Comparison of ENCODE assay signal across 17 cellular contexts in genomic region chr1:240173836-240174235, GRCh38.
"Had no signal": no experiment of that assay in that cellular context is flagged by ENCODE, and none has a peak within 500 bp of the region (broad histone marks: within the 10 kb centered on the region; RNA-seq: fewer than 3 reads in every experiment).

No MANE protein-coding gene starts in this region.

- H3K4me1 ChIP-seq: upper lobe of left lung had no signal

- H3K27ac ChIP-seq: upper lobe of left lung had no signal

- H3K27me3 Mint-ChIP-seq: activated CD8-positive, alpha-beta memory T cell treated with anti-CD3 and anti-CD28 coated beads, Interleukin-2, amount 10 ng/mL, durations not matched to agents 7 days and 5 days; memory B cell had no signal

- H3K4me1 Mint-ChIP-seq: activated CD8-positive, alpha-beta memory T cell treated with anti-CD3 and anti-CD28 coated beads, Interleukin-2, amount 10 ng/mL, durations not matched to agents 7 days and 5 days; memory B cell had no signal

- ATAC-seq: activated CD8-positive, alpha-beta memory T cell treated with anti-CD3 and anti-CD28 coated beads, Interleukin-2, amount 10 ng/mL, durations not matched to agents 7 days and 5 days; activated T-cell treated with anti-CD3 and anti-CD28 coated beads, Interleukin-2, amount 50 U/mL, for 4 hours; left lobe of liver; sciatic nerve had no signal

- H3K4me3 ChIP-seq: upper lobe of left lung had no signal

- H3K36me3 Mint-ChIP-seq: activated CD8-positive, alpha-beta memory T cell treated with anti-CD3 and anti-CD28 coated beads, Interleukin-2, amount 10 ng/mL, durations not matched to agents 7 days and 5 days; activated naive CD8-positive, alpha-beta T cell; memory B cell had no signal

- H3K9me3 ChIP-seq: upper lobe of left lung had no signal

- H3K9me3 Mint-ChIP-seq: activated T-cell treated with anti-CD3 and anti-CD28 coated beads, Interleukin-2, amount 50 U/mL, for 4 hours; memory B cell; nephron progenitor cell; T-helper 2 cell treated with Interferon-gamma antibody and Interleukin-4, amounts not matched to agents 5 μg/mL and 100 μg/mL, for 36 hours had no signal

- H3K36me3 ChIP-seq: upper lobe of left lung had no signal

- H3K27me3 ChIP-seq: upper lobe of left lung had no signal

- H3K27ac Mint-ChIP-seq: activated CD8-positive, alpha-beta memory T cell treated with anti-CD3 and anti-CD28 coated beads, Interleukin-2, amount 10 ng/mL, durations not matched to agents 7 days and 5 days; activated naive CD8-positive, alpha-beta T cell; memory B cell; nephron progenitor cell; T-helper 2 cell treated with Interferon-gamma antibody and Interleukin-4, amounts not matched to agents 5 μg/mL and 100 μg/mL, for 36 hours had no signal

- DNase-seq: activated CD4-positive, alpha-beta T cell treated with anti-CD3 and anti-CD28 coated beads, Interleukin-2, amount 50 U/mL, for 48 hours; activated CD4-positive, CD25-positive, alpha-beta regulatory T cell treated with anti-CD3 and anti-CD28 coated beads, Interleukin-2, amount 50 U/mL, for 72 hours; activated CD8-positive, alpha-beta memory T cell treated with anti-CD3 and anti-CD28 coated beads, Interleukin-2, amount 10 ng/mL, durations not matched to agents 7 days and 5 days; activated gamma-delta T cell; activated T-cell treated with anti-CD3 and anti-CD28 coated beads, Interleukin-2, amount 50 U/mL, for 4 hours; cerebellar nuclear complex; head of caudate nucleus; nephron progenitor cell; stimulated activated CD4-positive, alpha-beta T cell treated with anti-CD3 and anti-CD28 coated beads, Interleukin-12 subunit alpha, Interleukin-12 subunit beta, amount 100 ng/mL, for 4 hours; stimulated activated CD4-positive, alpha-beta T cell treated with anti-CD3 and anti-CD28 coated beads, Interleukin-2, amount 100 ng/mL, for 48 hours; stimulated activated naive CD4-positive, alpha-beta T cell treated with Interleukin-2 at 50 U/mL for 16 hours; upper lobe of left lung had no signal

- H3K4me3 Mint-ChIP-seq: activated CD8-positive, alpha-beta memory T cell treated with anti-CD3 and anti-CD28 coated beads, Interleukin-2, amount 10 ng/mL, durations not matched to agents 7 days and 5 days; activated naive CD8-positive, alpha-beta T cell; activated T-cell treated with anti-CD3 and anti-CD28 coated beads, Interleukin-2, amount 50 U/mL, for 4 hours; memory B cell; nephron progenitor cell; T-helper 2 cell treated with Interferon-gamma antibody and Interleukin-4, amounts not matched to agents 5 μg/mL and 100 μg/mL, for 36 hours had no signal
